ENCODE assay signal across 12 cellular contexts in the genomic region with DNA sequence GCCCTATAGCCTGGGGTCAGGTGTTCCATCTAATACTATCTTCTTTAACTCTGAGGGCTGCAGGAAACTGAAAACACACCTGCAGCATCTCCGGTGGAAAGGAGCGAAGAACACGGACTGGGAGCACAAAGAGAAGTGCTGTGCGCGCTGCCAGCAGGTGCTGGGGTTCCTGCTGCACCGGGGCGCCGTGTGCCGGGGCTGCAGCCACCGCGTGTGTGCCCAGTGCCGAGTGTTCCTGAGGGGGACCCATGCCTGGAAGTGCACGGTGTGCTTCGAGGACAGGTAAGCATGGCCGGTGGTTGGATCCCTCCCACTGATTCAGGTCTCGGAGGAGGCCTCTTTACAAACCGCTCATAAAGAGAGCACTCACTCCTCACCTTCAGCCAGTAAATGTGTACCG.
"Had no signal": no experiment of that assay in that cellular context is flagged by ENCODE, and none has a peak within 500 bp of the region (broad histone marks: within the 10 kb centered on the region; RNA-seq: fewer than 3 reads in every experiment).

No MANE protein-coding gene starts in this region.

- H3K9me3 ChIP-seq: stomach, tibial artery, uterus had no signal

- H3K27me3 ChIP-seq: cardiac muscle cell, foreskin keratinocyte, stomach, tibial artery, uterus had no signal

- H3K4me3 ChIP-seq: cardiac muscle cell, stomach, tibial artery, uterus had no signal

- H3K27ac ChIP-seq: cardiac muscle cell, foreskin keratinocyte, tibial artery, uterus, WERI-Rb-1 had no signal

- H3K36me3 ChIP-seq: cardiac muscle cell, uterus, WERI-Rb-1 had no signal

- DNase-seq: activated CD4-positive, alpha-beta T cell treated with anti-CD3 and anti-CD28 coated beads for 36 hours; activated gamma-delta T cell treated with Interleukin-2 at 50 U/mL for 16 hours; activated T-cell treated with anti-CD3 and anti-CD28 coated beads, Interleukin-2, amount 50 U/mL, for 24 hours; foreskin keratinocyte; head of caudate nucleus; stimulated activated CD4-positive, alpha-beta T cell treated with anti-CD3 and anti-CD28 coated beads, Interleukin-15, amount 100 ng/mL, for 24 hours; stimulated activated CD4-positive, alpha-beta T cell treated with anti-CD3 and anti-CD28 coated beads, Interleukin-4, amount 100 ng/mL, for 24 hours; stomach; tibial artery; uterus; WERI-Rb-1 had no signal

- ATAC-seq: activated CD4-positive, alpha-beta T cell treated with anti-CD3 and anti-CD28 coated beads for 36 hours; foreskin keratinocyte had no signal

- H3K4me1 ChIP-seq: uterus had no signal
